In the genomic region with DNA sequence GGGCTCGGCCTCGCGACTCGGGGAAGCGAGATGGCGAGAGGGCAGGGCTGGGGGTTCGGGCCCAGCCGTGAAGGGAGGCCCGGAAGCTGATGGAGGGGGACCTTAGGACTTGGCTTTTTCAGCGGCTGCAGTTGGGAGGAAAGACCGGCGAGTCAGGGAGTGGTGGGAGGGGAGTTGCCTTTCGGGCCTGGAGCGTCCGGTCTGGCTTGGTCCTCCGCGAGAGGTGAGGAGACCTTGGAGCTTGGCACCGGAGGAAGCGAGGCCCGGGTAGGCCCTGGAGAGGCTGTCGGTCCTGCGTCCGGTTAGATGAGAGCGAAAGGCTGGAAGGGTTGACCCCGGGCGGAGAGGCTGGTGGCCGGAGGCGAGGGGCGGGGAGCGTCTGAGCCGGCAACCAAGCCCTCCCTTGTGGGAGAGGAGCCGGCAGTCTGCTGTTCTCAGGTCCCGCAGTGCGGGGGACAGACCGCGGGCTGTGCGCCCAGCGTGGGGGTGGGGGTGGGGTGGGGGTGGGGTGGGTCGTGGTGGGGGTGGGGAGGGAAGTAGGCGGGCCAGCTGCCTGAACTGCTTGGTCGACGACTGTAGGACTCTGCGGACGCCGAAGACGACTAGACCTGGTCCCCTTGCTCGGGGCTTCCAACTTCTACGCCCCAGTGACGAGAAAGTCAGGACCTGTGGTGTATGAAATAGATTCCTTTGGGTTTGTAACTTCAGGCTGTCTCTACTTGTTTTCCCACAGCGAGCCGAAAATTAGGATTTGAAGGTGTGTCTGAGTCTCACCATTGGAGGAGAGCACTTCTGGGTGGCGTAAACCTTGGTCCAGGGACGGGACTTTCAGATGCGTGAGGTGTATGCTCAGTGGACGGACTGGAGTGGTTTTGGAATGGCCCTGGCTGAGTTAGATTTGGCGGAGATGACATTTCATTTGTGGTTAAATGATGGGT, we compare ENCODE assay signal across 8 cellular contexts. TPM values are rescaled to one million over a fixed set of nuclear protein-coding genes. Genes with fewer than 3 reads are reported as not detected.
DNase-seq lines count a peak whose midpoint lies in the region; ATAC-seq, FAIRE-seq and TF ChIP-seq lines count a peak whose summit lies in the region.

No MANE protein-coding gene starts in this region.

- no peaks in the 10 kb centered on the region for H3K9me3 ChIP-seq in upper lobe of left lung

- H3K4me3 ChIP-seq in GM06990 (replicated peaks; ENCODE audit: low read depth, low read length) = peak overlapping the region; percentile 82
- peak overlapping the region; percentile 96 for H3K4me3 ChIP-seq in H7 (ENCODE audit: insufficient read depth, low read depth, low read length)
- peak overlapping the region; percentile 53 to 90 (median 74) for H3K4me3 ChIP-seq in upper lobe of left lung

- DNase-seq in GM06990 (ENCODE audit: extremely low read depth, insufficient read length) (peak; percentile 74), H7 (peak; percentile 81), NCI-H2227 treated with DMSO at 0.1 percent for 48 hours (lab: John Stamatoyannopoulos, UW) (peak; percentile 35), frontal cortex (ENCODE audit: low spot score in 2 of 2) (peak; percentile 49 to 51), omental fat pad (ENCODE audit: low spot score) (no peak), upper lobe of left lung (peak; percentile 49 to 86), LoVo (ENCODE audit: low spot score) (no peak)

- no peaks in the 10 kb centered on the region for H3K27me3 Mint-ChIP-seq in activated T-helper 17 cell treated with anti-CD3 and anti-CD28 coated beads, Interleukin-2, amount 50 U/mL, for 72 hours

- no peak for TF ChIP-seq EP300 in upper lobe of left lung (IDR thresholded peaks at IDR 0.05)

- H3K36me3 Mint-ChIP-seq in activated T-helper 17 cell treated with anti-CD3 and anti-CD28 coated beads, Interleukin-2, amount 50 U/mL, for 72 hours (ENCODE audit: low read depth) = peaks cover 50% of the 10 kb centered on the region

- ATAC-seq in activated T-helper 17 cell treated with anti-CD3 and anti-CD28 coated beads, Interleukin-2, amount 50 U/mL, for 72 hours (replicated peaks) = peak; percentile 20
- ATAC-seq in omental fat pad (ENCODE audit: low FRiP score) = peak; percentile 27
- peak; percentile 13 to 34 for ATAC-seq in upper lobe of left lung (ENCODE audit: low FRiP score in 2 of 2)

- peak overlapping the region; percentile 90 to 96 (median 94) for H3K27ac ChIP-seq in upper lobe of left lung

- FAIRE-seq in frontal cortex (lab: Jason Lieb, UNC) = no peak

- H3K36me3 ChIP-seq in GM06990 (ENCODE audit: control insufficient read depth, insufficient read depth, low read length) (no peaks in the 10 kb centered on the region), H7 (replicated peaks; ENCODE audit: control insufficient read depth, insufficient read depth, low read length) (no peaks in the 10 kb centered on the region), upper lobe of left lung (no peaks in the 10 kb centered on the region)

- no peak for TF ChIP-seq CTCF in GM06990 (IDR thresholded peaks at IDR 0.05; ENCODE audit: insufficient read depth, low read length, poor library complexity, severe bottlenecking)
- no peak for TF ChIP-seq CTCF in omental fat pad (IDR thresholded peaks at IDR 0.05)
- no peak for TF ChIP-seq CTCF in upper lobe of left lung (IDR thresholded peaks at IDR 0.05)

- peaks cover 34% of the 10 kb centered on the region for H3K4me1 Mint-ChIP-seq in activated T-helper 17 cell treated with anti-CD3 and anti-CD28 coated beads, Interleukin-2, amount 50 U/mL, for 72 hours

- no peaks in the 10 kb centered on the region for H3K9me3 Mint-ChIP-seq in activated T-helper 17 cell treated with anti-CD3 and anti-CD28 coated beads, Interleukin-2, amount 50 U/mL, for 72 hours

- 1 to 7% methylated on average over 19 to 51 of the region's 56 CpGs for WGBS in upper lobe of left lung, 2 donors

- TF ChIP-seq POLR2A in upper lobe of left lung (IDR thresholded peaks at IDR 0.05) = no peak

- H3K27me3 ChIP-seq in GM06990 (replicated peaks; ENCODE audit: control insufficient read depth, insufficient read depth, low read length) (no peaks in the 10 kb centered on the region), H7 (ENCODE audit: control insufficient read depth, insufficient read depth, low read length) (no peaks in the 10 kb centered on the region), upper lobe of left lung (no peaks in the 10 kb centered on the region)

- H3K27ac Mint-ChIP-seq in activated T-helper 17 cell treated with anti-CD3 and anti-CD28 coated beads, Interleukin-2, amount 50 U/mL, for 72 hours = peak overlapping the region; percentile 93

- H3K4me3 Mint-ChIP-seq in activated T-helper 17 cell treated with anti-CD3 and anti-CD28 coated beads, Interleukin-2, amount 50 U/mL, for 72 hours = peak overlapping the region; percentile 95

- peaks cover 25 to 35% (median 27%) of the 10 kb centered on the region in 4 donors for H3K4me1 ChIP-seq in upper lobe of left lung

RNA-seq across cellular contexts. Expression of gene BIRC6, which starts 1.0 kb away (rescaled TPM):
- total RNA-seq in H7 (2014; rRNA removed; shearing (Covaris generic)) = 35.1 and 44.5 TPM in 2 replicates
- total RNA-seq in activated T-helper 17 cell treated with anti-CD3 and anti-CD28 coated beads, Interleukin-2, amount 50 U/mL, for 72 hours = 100 to 1,000 TPM; 114 to 117 TPM
- 257 TPM for total RNA-seq in frontal cortex
- 100 to 1,000 TPM; 118 to 226 (median 151) TPM for total RNA-seq in omental fat pad
- total RNA-seq in upper lobe of left lung = 100 to 1,000 TPM in 3 of 6 donors, 10 to 100 TPM in 3; 60.4 to 198 (median 101) TPM

Comparison
In these comparisons a context has a peak if more than half of its experiments do, and no peak if none do; other contexts are left out.
1. DNase-seq: peak in GM06990 (single experiment), H7 (single experiment), NCI-H2227 treated with DMSO at 0.1 percent for 48 hours (single experiment), frontal cortex (2 of 2) and upper lobe of left lung (2 of 2); none in omental fat pad (single experiment) and LoVo (single experiment).
2. Peak in every context shown above with its lines, with median percentiles within 50 percentile points of each other: H3K4me3 ChIP-seq and ATAC-seq.